In genomic region chr12:119620490-119620889, GRCh38 we compare ENCODE assay signal across 7 cellular contexts. TPM values are rescaled to one million over a fixed set of nuclear protein-coding genes. Genes with fewer than 3 reads are reported as not detected.
"Had no signal": no experiment of that assay in that cellular context is flagged by ENCODE, and none has a peak within 500 bp of the region (broad histone marks: within the 10 kb centered on the region; RNA-seq: fewer than 3 reads in every experiment).

No MANE protein-coding gene starts in this region.

- ATAC-seq: GM23338, HepG2 had no signal

- H3K4me3 ChIP-seq: GM23338 had no signal

- H3K27ac ChIP-seq: HL-60 had no signal

- DNase-seq: H9, HCEC 1CT, KG1 had no signal

RNA-seq across cellular contexts. Expression of gene TMEM233, which starts 26.9 kb away (rescaled TPM):
- total RNA-seq: H9, HepG2, HT1080 had no signal
